ENCODE assay signal across 19 cellular contexts in genomic region chr9:38022203-38022602, GRCh38. TPM values are rescaled to one million over a fixed set of nuclear protein-coding genes. Genes with fewer than 3 reads are reported as not detected.
DNase-seq lines count a peak whose midpoint lies in the region; ATAC-seq, FAIRE-seq and TF ChIP-seq lines count a peak whose summit lies in the region.
"Had no signal": no experiment of that assay in that cellular context is flagged by ENCODE, and none has a peak within 500 bp of the region (broad histone marks: within the 10 kb centered on the region; RNA-seq: fewer than 3 reads in every experiment).

No MANE protein-coding gene starts in this region.

- H3K27me3 Mint-ChIP-seq in WTC11 (ENCODE audit: low read depth) = no peaks in the 10 kb centered on the region
- H3K27me3 Mint-ChIP-seq in CD4-positive, alpha-beta T cell = no peaks in the 10 kb centered on the region

- DNase-seq in COLO668 (lab: John Stamatoyannopoulos, UW; ENCODE audit: unreplicated experiment) (peak; percentile 80), NCI-H146 (lab: John Stamatoyannopoulos, UW) (peak; percentile 84), WTC11 (ENCODE audit: low spot score) (no peak), frontal cortex (ENCODE audit: low spot score in 2 of 2) (no peak), left lobe of liver (ENCODE audit: low spot score) (no peak), mesenteric fat pad (ENCODE audit: low spot score) (no peak)
- DNase-seq in CD4-positive, alpha-beta T cell = no peak
- DNase-seq: activated CD8-positive, alpha-beta memory T cell treated with anti-CD3 and anti-CD28 coated beads, Interleukin-2, amount 50 U/mL, for 48 hours; gastrocnemius medialis; Kasumi-1; mesendoderm; occipital lobe; T-cell had no signal

- TF ChIP-seq CTCF in WTC11 (IDR thresholded peaks at IDR 0.05) (no peak), neural cell (IDR thresholded peaks at IDR 0.05; ENCODE audit: poor library complexity, severe bottlenecking) (no peak)
- TF ChIP-seq CTCF in CD4-positive, alpha-beta T cell (IDR thresholded peaks at IDR 0.05) = no peak

- H2AFZ ChIP-seq in neural cell (ENCODE audit: low read depth, low read length) = no peak overlapping the region

- CTCF ChIA-PET in WTC11 (lab: Charles Lee) = interaction anchor here (2.3 kb wide), 1 partner anchor 20 kb away, joined by 4 read pairs; no protein-coding TSS in a partner anchor
- CTCF ChIA-PET in CD4-positive, alpha-beta T cell (lab: Charles Lee) = no interaction called here

- TF ChIP-seq EP300 in neural cell (conservative IDR thresholded peaks at IDR 0.05; ENCODE audit: poor library complexity, severe bottlenecking) = no peak

- peak overlapping the region; percentile 59 for H3K27ac Mint-ChIP-seq in WTC11
- no peak overlapping the region for H3K27ac Mint-ChIP-seq in CD4-positive, alpha-beta T cell
- H3K27ac Mint-ChIP-seq: T-cell had no signal

- H3K9me3 Mint-ChIP-seq in WTC11 = no peaks in the 10 kb centered on the region
- H3K9me3 Mint-ChIP-seq in CD4-positive, alpha-beta T cell = no peaks in the 10 kb centered on the region
- H3K9me3 Mint-ChIP-seq: activated naive CD4-positive, alpha-beta T cell treated with anti-CD3 and anti-CD28 coated beads, Interleukin-2, amount 50 U/mL, for 72 hours; T-cell had no signal

- intact Hi-C loops in CD4-positive, alpha-beta T cell (cut with DNase I, micrococcal nuclease) = no loop called here

- no peaks in the 10 kb centered on the region for H3K27me3 ChIP-seq in neural cell (ENCODE audit: insufficient read depth, low read depth, low read length)
- no peaks in the 10 kb centered on the region for H3K27me3 ChIP-seq in CD4-positive, alpha-beta T cell (ENCODE audit: control insufficient read depth, insufficient read depth, low read length)
- H3K27me3 ChIP-seq: BE2C, gastrocnemius medialis, suprapubic skin had no signal

- H3K9ac ChIP-seq in neural cell (ENCODE audit: low read length) = peak overlapping the region; percentile 37

- no peak overlapping the region for H3K4me2 ChIP-seq in neural cell (ENCODE audit: low read length)

- no peaks in the 10 kb centered on the region for H3F3A ChIP-seq in neural cell (ENCODE audit: insufficient read depth, low read length, poor library complexity, severe bottlenecking)

- no peaks in the 10 kb centered on the region for H4K20me1 ChIP-seq in neural cell (ENCODE audit: insufficient read depth)

- no peaks in the 10 kb centered on the region for H3K9me3 ChIP-seq in neural cell (ENCODE audit: low read length)
- H3K9me3 ChIP-seq in CD4-positive, alpha-beta T cell (ENCODE audit: control insufficient read depth, low read length) = no peaks in the 10 kb centered on the region
- H3K9me3 ChIP-seq: BE2C, gastrocnemius medialis, suprapubic skin had no signal

- ATAC-seq in WTC11 (no peak), left lobe of liver (no peak)
- no peak for ATAC-seq in CD4-positive, alpha-beta T cell (ENCODE audit: poor library complexity)
- ATAC-seq: activated naive CD4-positive, alpha-beta T cell treated with anti-CD3 and anti-CD28 coated beads, Interleukin-2, amount 50 U/mL, for 72 hours; gastrocnemius medialis; T-cell had no signal

- no peak for TF ChIP-seq RAD21 in neural cell (conservative IDR thresholded peaks at IDR 0.05)

- no peak overlapping the region for H3K4me3 ChIP-seq in neural cell (ENCODE audit: low read length)
- H3K4me3 ChIP-seq: gastrocnemius medialis, suprapubic skin had no signal

- H3K4me3 Mint-ChIP-seq in WTC11 = no peak overlapping the region
- H3K4me3 Mint-ChIP-seq in CD4-positive, alpha-beta T cell = no peak overlapping the region
- H3K4me3 Mint-ChIP-seq: T-cell had no signal

- FAIRE-seq in frontal cortex (lab: Jason Lieb, UNC) = no peak
- FAIRE-seq: GM12891, RCC 7860 had no signal

- POLR2A ChIA-PET in WTC11 (lab: Charles Lee) = no interaction called here
- POLR2A ChIA-PET in CD4-positive, alpha-beta T cell (lab: Charles Lee) = no interaction called here

- no peaks in the 10 kb centered on the region for H3K9me2 ChIP-seq in neural cell (ENCODE audit: insufficient read depth, low read length)

- H3K4me1 Mint-ChIP-seq in WTC11 = peaks cover 96% of the 10 kb centered on the region
- no peaks in the 10 kb centered on the region for H3K4me1 Mint-ChIP-seq in CD4-positive, alpha-beta T cell (ENCODE audit: low read depth)
- H3K4me1 Mint-ChIP-seq: T-cell had no signal

- peak overlapping the region; percentile 12 for H3K27ac ChIP-seq in neural cell (ENCODE audit: low read length)
- no peak overlapping the region for H3K27ac ChIP-seq in CD4-positive, alpha-beta T cell (ENCODE audit: low read depth, low read length)
- H3K27ac ChIP-seq: gastrocnemius medialis, suprapubic skin had no signal

- H3K36me3 ChIP-seq in neural cell (ENCODE audit: insufficient read depth, low read length) = no peaks in the 10 kb centered on the region
- H3K36me3 ChIP-seq: BE2C, gastrocnemius medialis, suprapubic skin had no signal

- H3K79me2 ChIP-seq in neural cell (replicated peaks; ENCODE audit: insufficient read depth, low read length) = peaks cover 71% of the 10 kb centered on the region

- no peaks in the 10 kb centered on the region for H3K36me3 Mint-ChIP-seq in WTC11
- no peaks in the 10 kb centered on the region for H3K36me3 Mint-ChIP-seq in CD4-positive, alpha-beta T cell (ENCODE audit: low read depth)
- H3K36me3 Mint-ChIP-seq: activated naive CD4-positive, alpha-beta T cell treated with anti-CD3 and anti-CD28 coated beads, Interleukin-2, amount 50 U/mL, for 72 hours; T-cell had no signal

TF ChIP-seq in WTC11, 78 proteins besides CTCF, POLR2A, EP300 and RAD21 (continues in another document):
- TF ChIP-seq RORB (CRISPR knock-in tag; IDR thresholded peaks at IDR 0.05) = no peak
- TF ChIP-seq FOXJ3 (CRISPR knock-in tag; IDR thresholded peaks at IDR 0.05; ENCODE audit: borderline replicate concordance) = no peak
- TF ChIP-seq, protein P1, sequence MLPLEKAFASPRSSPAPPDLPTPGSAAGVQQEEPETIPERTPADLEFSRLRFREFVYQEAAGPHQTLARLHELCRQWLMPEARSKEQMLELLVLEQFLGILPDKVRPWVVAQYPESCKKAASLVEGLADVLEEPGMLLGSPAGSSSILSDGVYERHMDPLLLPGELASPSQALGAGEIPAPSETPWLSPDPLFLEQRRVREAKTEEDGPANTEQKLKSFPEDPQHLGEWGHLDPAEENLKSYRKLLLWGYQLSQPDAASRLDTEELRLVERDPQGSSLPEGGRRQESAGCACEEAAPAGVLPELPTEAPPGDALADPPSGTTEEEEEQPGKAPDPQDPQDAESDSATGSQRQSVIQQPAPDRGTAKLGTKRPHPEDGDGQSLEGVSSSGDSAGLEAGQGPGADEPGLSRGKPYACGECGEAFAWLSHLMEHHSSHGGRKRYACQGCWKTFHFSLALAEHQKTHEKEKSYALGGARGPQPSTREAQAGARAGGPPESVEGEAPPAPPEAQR (CRISPR knock-in tag; IDR thresholded peaks at IDR 0.05) = no peak
- no peak for TF ChIP-seq NR2C2 (CRISPR knock-in tag; IDR thresholded peaks at IDR 0.05)
- TF ChIP-seq MYBL2 (CRISPR knock-in tag; IDR thresholded peaks at IDR 0.05) = no peak
- no peak for TF ChIP-seq ZNF219 (CRISPR knock-in tag; IDR thresholded peaks at IDR 0.05; ENCODE audit: borderline replicate concordance)
- no peak for TF ChIP-seq SMAD3 (CRISPR knock-in tag; IDR thresholded peaks at IDR 0.05; ENCODE audit: borderline replicate concordance)

TF ChIP-seq in neural cell, 6 proteins besides CTCF, POLR2A, EP300 and RAD21:
- TF ChIP-seq EZH2 (IDR thresholded peaks at IDR 0.05; ENCODE audit: borderline replicate concordance, insufficient read depth, low read length, poor library complexity, severe bottlenecking) (no peak), MXI1 (conservative IDR thresholded peaks at IDR 0.05; ENCODE audit: poor library complexity, severe bottlenecking) (no peak), SMC3 (conservative IDR thresholded peaks at IDR 0.05; ENCODE audit: poor library complexity) (no peak), POLR2AphosphoS5 (IDR thresholded peaks at IDR 0.05) (no peak), TAF1 (IDR thresholded peaks at IDR 0.05; ENCODE audit: low read depth) (no peak)
- TF ChIP-seq, protein P2, sequence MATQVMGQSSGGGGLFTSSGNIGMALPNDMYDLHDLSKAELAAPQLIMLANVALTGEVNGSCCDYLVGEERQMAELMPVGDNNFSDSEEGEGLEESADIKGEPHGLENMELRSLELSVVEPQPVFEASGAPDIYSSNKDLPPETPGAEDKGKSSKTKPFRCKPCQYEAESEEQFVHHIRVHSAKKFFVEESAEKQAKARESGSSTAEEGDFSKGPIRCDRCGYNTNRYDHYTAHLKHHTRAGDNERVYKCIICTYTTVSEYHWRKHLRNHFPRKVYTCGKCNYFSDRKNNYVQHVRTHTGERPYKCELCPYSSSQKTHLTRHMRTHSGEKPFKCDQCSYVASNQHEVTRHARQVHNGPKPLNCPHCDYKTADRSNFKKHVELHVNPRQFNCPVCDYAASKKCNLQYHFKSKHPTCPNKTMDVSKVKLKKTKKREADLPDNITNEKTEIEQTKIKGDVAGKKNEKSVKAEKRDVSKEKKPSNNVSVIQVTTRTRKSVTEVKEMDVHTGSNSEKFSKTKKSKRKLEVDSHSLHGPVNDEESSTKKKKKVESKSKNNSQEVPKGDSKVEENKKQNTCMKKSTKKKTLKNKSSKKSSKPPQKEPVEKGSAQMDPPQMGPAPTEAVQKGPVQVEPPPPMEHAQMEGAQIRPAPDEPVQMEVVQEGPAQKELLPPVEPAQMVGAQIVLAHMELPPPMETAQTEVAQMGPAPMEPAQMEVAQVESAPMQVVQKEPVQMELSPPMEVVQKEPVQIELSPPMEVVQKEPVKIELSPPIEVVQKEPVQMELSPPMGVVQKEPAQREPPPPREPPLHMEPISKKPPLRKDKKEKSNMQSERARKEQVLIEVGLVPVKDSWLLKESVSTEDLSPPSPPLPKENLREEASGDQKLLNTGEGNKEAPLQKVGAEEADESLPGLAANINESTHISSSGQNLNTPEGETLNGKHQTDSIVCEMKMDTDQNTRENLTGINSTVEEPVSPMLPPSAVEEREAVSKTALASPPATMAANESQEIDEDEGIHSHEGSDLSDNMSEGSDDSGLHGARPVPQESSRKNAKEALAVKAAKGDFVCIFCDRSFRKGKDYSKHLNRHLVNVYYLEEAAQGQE (IDR thresholded peaks at IDR 0.05; ENCODE audit: borderline replicate concordance) = no peak
TF ChIP-seq in neural cell: peak in this region for 0.

RNA-seq across cellular contexts. Expression of gene SHB, which starts 46.8 kb away (rescaled TPM):
- 9.5 to 12.2 TPM (median 10.6 TPM) in 3 replicates for total RNA-seq in WTC11 (2021)
- polyA plus RNA-seq in neural cell = 17.5 and 19.4 TPM in 2 replicates
- 38.4 and 43.1 TPM in 2 replicates for polyA minus RNA-seq in neural cell
- total RNA-seq in CD4-positive, alpha-beta T cell = 1 to 10 TPM; 1.1 to 1.2 TPM
- 12.2 TPM for total RNA-seq in frontal cortex
- total RNA-seq in left lobe of liver = 14.1 TPM
- 19.3 TPM for total RNA-seq in mesenteric fat pad

Comparison
In these comparisons a context has a peak if more than half of its experiments do, and no peak if none do; other contexts are left out.
1. DNase-seq: peak in COLO668 (single experiment) and NCI-H146 (single experiment); none in WTC11 (single experiment), CD4-positive, alpha-beta T cell (0 of 10), frontal cortex (0 of 2), left lobe of liver (single experiment) and mesenteric fat pad (single experiment).